In genomic region chr16:31480851-31481250, GRCh38 we compare ENCODE assay signal across 21 cellular contexts. TPM values are rescaled to one million over a fixed set of nuclear protein-coding genes. Genes with fewer than 3 reads are reported as not detected.
A peak's percentile ranks its signal among the peaks of the same experiment; 100 is the strongest.
DNase-seq lines count a peak whose midpoint lies in the region; ATAC-seq and TF ChIP-seq lines count a peak whose summit lies in the region.
"Had no signal": no experiment of that assay in that cellular context is flagged by ENCODE, and none has a peak within 500 bp of the region (broad histone marks: within the 10 kb centered on the region; RNA-seq: fewer than 3 reads in every experiment).

No MANE protein-coding gene starts in this region.

- H3K27me3 ChIP-seq in breast epithelium, result peaks cover 0 to under 1% of the 10 kb centered on the region in 2 donors
- no peaks in the 10 kb centered on the region for H3K27me3 ChIP-seq in RWPE2 (ENCODE audit: insufficient read depth, poor library complexity, severe bottlenecking)
- H3K27me3 ChIP-seq in colonic mucosa, result no peaks in the 10 kb centered on the region
- peaks cover 0 to 66% (median 0%) of the 10 kb centered on the region in 7 donors for H3K27me3 ChIP-seq in spleen (replicated peaks in 1 of 7)
- H3K27me3 ChIP-seq: right lobe of liver had no signal

- no peaks in the 10 kb centered on the region for H3K9me3 ChIP-seq in breast epithelium
- no peaks in the 10 kb centered on the region for H3K9me3 ChIP-seq in RWPE2 (ENCODE audit: severe bottlenecking)
- H3K9me3 ChIP-seq in colonic mucosa, result no peaks in the 10 kb centered on the region
- no peaks in the 10 kb centered on the region for H3K9me3 ChIP-seq in spleen
- H3K9me3 ChIP-seq: right lobe of liver had no signal

- H3K36me3 ChIP-seq in breast epithelium (no peaks in the 10 kb centered on the region), RWPE2 (ENCODE audit: low read depth) (peaks cover 19% of the 10 kb centered on the region), colonic mucosa (no peaks in the 10 kb centered on the region), spleen (peaks cover 0 to 25% (median 0%) of the 10 kb centered on the region in 6 donors)
- H3K36me3 ChIP-seq: right lobe of liver had no signal

- H3K4me1 ChIP-seq in breast epithelium, result no peaks in the 10 kb centered on the region
- no peaks in the 10 kb centered on the region for H3K4me1 ChIP-seq in RWPE2 (ENCODE audit: insufficient read depth, poor library complexity, severe bottlenecking)
- H3K4me1 ChIP-seq in colonic mucosa, result peaks cover 8% of the 10 kb centered on the region
- peaks cover 0 to 39% (median 29%) of the 10 kb centered on the region in 6 donors for H3K4me1 ChIP-seq in spleen

- in situ Hi-C loops in ACHN (cut with HindIII; ENCODE audit: low pct_ligation_motif_present, low pct_unique_long_range_greater_than_20kb, low sequenced_read_pairs), result no loop called here

- H3K27ac ChIP-seq in breast epithelium (no peak overlapping the region), RWPE2 (ENCODE audit: poor library complexity, severe bottlenecking) (no peak overlapping the region), colonic mucosa (peak overlapping the region; percentile 2), spleen (no peak overlapping the region)
- H3K27ac ChIP-seq: right lobe of liver, SK-N-MC had no signal

- no peaks in the 10 kb centered on the region for H3K4me1 Mint-ChIP-seq in MCF 10A (ENCODE audit: insufficient read depth, unreplicated experiment)

- intact Hi-C loops in MCF 10A (cut with micrococcal nuclease) (no loop called here), breast epithelium (cut with DNase I; ENCODE audit: low total_unique reads) (no loop called here), colonic mucosa (cut with DNase I) (no loop called here), spleen (cut with DNase I; ENCODE audit: low total_unique reads) (loop anchor here (10.0 kb wide), 1 partner anchor 234 kb away; a partner anchor contains a TSS)

- H3K4me3 ChIP-seq in breast epithelium (no peak overlapping the region), RWPE2 (ENCODE audit: severe bottlenecking) (no peak overlapping the region), colonic mucosa (no peak overlapping the region), spleen (no peak overlapping the region)
- H3K4me3 ChIP-seq: right lobe of liver, SK-N-MC had no signal

- H3K36me3 Mint-ChIP-seq in MCF 10A (ENCODE audit: insufficient read depth, unreplicated experiment), result peaks cover 13% of the 10 kb centered on the region
- H3K36me3 Mint-ChIP-seq: CD4-positive, alpha-beta memory T cell; type B pancreatic cell had no signal

- peak; percentile 2; the same call in 1 of the 3 replicates for ATAC-seq in RWPE2 (ENCODE audit: low read depth)

- CTCF ChIA-PET in MCF 10A (lab: Yijun Ruan, JAX), result interaction anchor here (0.8 kb wide), 1 partner anchor 14 kb away, joined by 3 read pairs; no protein-coding TSS in a partner anchor

- no peaks in the 10 kb centered on the region for H3K9me3 Mint-ChIP-seq in MCF 10A (ENCODE audit: unreplicated experiment)
- H3K9me3 Mint-ChIP-seq: type B pancreatic cell had no signal

- H3K4me3 Mint-ChIP-seq in MCF 10A (ENCODE audit: unreplicated experiment), result no peak overlapping the region
- H3K4me3 Mint-ChIP-seq: CD4-positive, alpha-beta memory T cell; type B pancreatic cell had no signal

- no peak overlapping the region for H3K9ac ChIP-seq in colonic mucosa (ENCODE audit: low read depth in 2 of 2, low read length in 2 of 2)

- WGBS in spleen, 5 donors, result 13 to 32% (median 19%) methylated on average over 6 of the region's 6 CpGs

- TF ChIP-seq POLR2A in breast epithelium (IDR thresholded peaks at IDR 0.05) (no peak), spleen (IDR thresholded peaks at IDR 0.05) (no peak)

- POLR2A ChIA-PET in MCF 10A (lab: Yijun Ruan, JAX), result no interaction called here

- TF ChIP-seq CTCF in MCF 10A (IDR thresholded peaks at IDR 0.05; ENCODE audit: unreplicated experiment), result no peak
- no peak for TF ChIP-seq CTCF in breast epithelium (IDR thresholded peaks at IDR 0.05)
- no peak for TF ChIP-seq CTCF in RWPE2 (IDR thresholded peaks at IDR 0.05; ENCODE audit: poor library complexity, severe bottlenecking)
- no peak for TF ChIP-seq CTCF in colonic mucosa (IDR thresholded peaks at IDR 0.05)
- TF ChIP-seq CTCF in spleen (IDR thresholded peaks at IDR 0.05 in 8 of 11, conservative IDR thresholded peaks at IDR 0.05 in 3 of 11), result no peak

- DNase-seq in MCF 10A (ENCODE audit: unreplicated experiment) (no peak), breast epithelium (ENCODE audit: low spot score in 2 of 2) (no peak), RWPE2 (ENCODE audit: low spot score) (no peak), colonic mucosa (peak; percentile 71), spleen (peak; percentile 69), ACHN (no peak), DMS114 treated with DMSO at 0.1 percent for 48 hours (lab: John Stamatoyannopoulos, UW; ENCODE audit: unreplicated experiment) (no peak), GOT3 (lab: John Stamatoyannopoulos, UW) (no peak)
- DNase-seq: activated CD4-positive, alpha-beta T cell treated with anti-CD3 and anti-CD28 coated beads, Interleukin-2, amount 50 U/mL, for 1 hour; activated naive CD4-positive, alpha-beta T cell treated with Interleukin-2 at 50 U/mL for 16 hours; CD4-positive, alpha-beta memory T cell; DMS79 treated with DMSO at 0.1 percent for 48 hours; foreskin fibroblast; hippocampal formation; NCI-H524; stimulated activated naive CD4-positive, alpha-beta T cell treated with Interleukin-2 at 50 U/mL for 16 hours had no signal

- peaks cover 13% of the 10 kb centered on the region for H3K27me3 Mint-ChIP-seq in MCF 10A (ENCODE audit: insufficient read depth, unreplicated experiment)
- H3K27me3 Mint-ChIP-seq: CD4-positive, alpha-beta memory T cell had no signal

- BruUV-seq in MCF 10A (replicated peaks; lab: Mats Ljungman, UMichigan), result TSS peak; percentile 25

- no peak overlapping the region for H3K27ac Mint-ChIP-seq in MCF 10A (ENCODE audit: low read depth, unreplicated experiment)
- H3K27ac Mint-ChIP-seq: type B pancreatic cell had no signal

RNA-seq across cellular contexts. Expression of gene SLC5A2, which starts 2.1 kb away (rescaled TPM):
- not detected in 2 replicates for total RNA-seq in MCF 10A (2022)
- under 1 TPM in 2 of 3 donors, not detected in 1; 0.44 to 0.98 TPM for total RNA-seq in breast epithelium
- total RNA-seq in colonic mucosa, result under 1 TPM; 0.20 to 0.21 TPM
- 1 to 10 TPM in 1 of 7 donors, under 1 TPM in 3, not detected in 3; 0.17 to 1.2 (median 0.53) TPM for total RNA-seq in spleen
- 1 to 10 TPM; 1.3 to 2.3 (median 1.7) TPM for polyA plus RNA-seq in spleen
- polyA plus RNA-seq: keratinocyte had no signal

RNA-seq across cellular contexts. Expression of gene TGFB1I1, which starts 8.9 kb away (rescaled TPM):
- 14.2 and 14.7 TPM in 2 replicates for total RNA-seq in MCF 10A (2022)
- 10 to 100 TPM; 17.4 to 31.8 (median 30.1) TPM for total RNA-seq in breast epithelium
- 10 to 100 TPM; 10.9 to 34.2 TPM for total RNA-seq in colonic mucosa
- 10 to 100 TPM; 17.6 to 69.0 (median 36.4) TPM for total RNA-seq in spleen
- polyA plus RNA-seq in spleen, result 10 to 100 TPM; 10.7 to 23.6 (median 13.5) TPM

RNA-seq across cellular contexts. Expression of gene ARMC5, which starts 21.6 kb away (rescaled TPM):
- total RNA-seq in MCF 10A (2022) (8.1 and 10.1 TPM in 2 replicates), breast epithelium (1 to 10 TPM; 5.3 to 7.2 (median 6.9) TPM), colonic mucosa (10 to 100 TPM in 1 of 2 donors, 1 to 10 TPM in 1; 5.5 to 13.2 TPM), spleen (10 to 100 TPM in 6 of 7 donors, 1 to 10 TPM in 1; 9.2 to 13.9 (median 11.7) TPM)
- polyA plus RNA-seq in spleen, result 10 to 100 TPM in 2 of 3 donors, 1 to 10 TPM in 1; 8.8 to 23.5 (median 16.2) TPM

RNA-seq across cellular contexts. Expression of gene RUSF1, which starts 27.3 kb away (rescaled TPM):
- total RNA-seq in MCF 10A (2022), result 72.0 and 88.8 TPM in 2 replicates
- total RNA-seq in breast epithelium, result 10 to 100 TPM; 44.2 to 75.4 (median 68.2) TPM
- 10 to 100 TPM; 53.3 to 78.1 TPM for total RNA-seq in colonic mucosa
- total RNA-seq in spleen, result 10 to 100 TPM; 43.1 to 73.3 (median 51.4) TPM
- 10 to 100 TPM; 36.6 to 64.8 (median 42.6) TPM for polyA plus RNA-seq in spleen

RNA-seq across cellular contexts. Expression of gene ZNF843, which starts 38.3 kb away (rescaled TPM):
- total RNA-seq in MCF 10A (2022), result 0.19 and 0.29 TPM in 2 replicates
- 1 to 10 TPM; 1.9 to 3.6 (median 3.1) TPM for total RNA-seq in breast epithelium
- total RNA-seq in colonic mucosa, result under 1 TPM; 0.17 to 0.45 TPM
- 1 to 10 TPM in 2 of 7 donors, under 1 TPM in 5; 0.52 to 1.7 (median 0.69) TPM for total RNA-seq in spleen
- under 1 TPM; 0.10 to 0.15 (median 0.12) TPM for polyA plus RNA-seq in spleen
- total RNA-seq: HT-29 had no signal
- polyA plus RNA-seq: CD4-positive, alpha-beta memory T cell had no signal

Comparison
In these comparisons a context has a peak if more than half of its experiments do, and no peak if none do; other contexts are left out.
1. DNase-seq: peak in colonic mucosa (single experiment) and spleen (single experiment); none in MCF 10A (single experiment), breast epithelium (0 of 2), RWPE2 (single experiment), ACHN (single experiment), DMS114 treated with DMSO at 0.1 percent for 48 hours (single experiment) and GOT3 (single experiment).